3 cellular contexts compared by ENCODE assay signal in genomic region chr2:174049895-174050294, GRCh38.
A peak's percentile ranks its signal among the peaks of the same experiment; 100 is the strongest.
TF ChIP-seq lines count a peak whose summit lies in the region.

No MANE protein-coding gene starts in this region.

TF ChIP-seq in A549, 52 proteins besides CTCF, POLR2A, EP300 and RAD21:
- TF ChIP-seq EHMT2 (IDR thresholded peaks at IDR 0.05; ENCODE audit: low read depth) (no peak), ATOH8 (CRISPR knock-in tag; IDR thresholded peaks at IDR 0.05; ENCODE audit: low read depth) (no peak), FOSL2 (IDR thresholded peaks at IDR 0.05) (no peak), FOSL2 (CRISPR knock-in tag; IDR thresholded peaks at IDR 0.05) (no peak), MYC (IDR thresholded peaks at IDR 0.05; ENCODE audit: borderline replicate concordance, low read length) (no peak), HES2 (IDR thresholded peaks at IDR 0.05) (no peak), SMC3 (IDR thresholded peaks at IDR 0.05) (no peak), FOXS1 (CRISPR knock-in tag; IDR thresholded peaks at IDR 0.05) (no peak)

TF ChIP-seq in HCT116, 20 proteins besides CTCF, POLR2A, EP300 and RAD21:
- TF ChIP-seq YY1 (IDR thresholded peaks at IDR 0.05; ENCODE audit: extremely low read depth, insufficient replicate concordance, low read depth, low read length) (no peak), CEBPB (IDR thresholded peaks at IDR 0.05; ENCODE audit: low read depth) (no peak), SRF (IDR thresholded peaks at IDR 0.05; ENCODE audit: low read depth) (no peak), ZNF274 (IDR thresholded peaks at IDR 0.05; ENCODE audit: low read depth, low read length) (no peak), JUND (IDR thresholded peaks at IDR 0.05) (no peak), ATF3 (IDR thresholded peaks at IDR 0.05) (no peak), FOSL1 (IDR thresholded peaks at IDR 0.05; ENCODE audit: low read depth) (no peak), EGR1 (IDR thresholded peaks at IDR 0.05; ENCODE audit: low read depth) (no peak), ZBTB33 (IDR thresholded peaks at IDR 0.05; ENCODE audit: extremely low read depth, insufficient replicate concordance, low read length) (no peak), EZH2phosphoT487 (IDR thresholded peaks at IDR 0.05; ENCODE audit: borderline replicate concordance) (no peak)

TF ChIP-seq in K562, 482 proteins besides CTCF, POLR2A, EP300 and RAD21:
- TF ChIP-seq TRIM24 (IDR thresholded peaks at IDR 0.05) = peak; percentile 57 to 61; a peak in 2 of 4 replicates
- TF ChIP-seq SRSF3 (IDR thresholded peaks at IDR 0.05; ENCODE audit: insufficient read depth, low read length) = no peak
- peak; percentile 80 for TF ChIP-seq CBFA2T3 (IDR thresholded peaks at IDR 0.05)
- TF ChIP-seq ARID1B (IDR thresholded peaks at IDR 0.05) = 0 out of 2 replicates have a peak, but pooled peaks have one; percentile 7
- 0 out of 2 replicates have a peak, but pooled peaks have one; percentile 8 for TF ChIP-seq STAT5A (IDR thresholded peaks at IDR 0.05; ENCODE audit: borderline replicate concordance, low read length)
- TF ChIP-seq NFE2 (IDR thresholded peaks at IDR 0.05; ENCODE audit: low read depth) = peak; percentile 15; the same call in 1 of the 2 replicates
- no peak for TF ChIP-seq KLF1 (tag; IDR thresholded peaks at IDR 0.05)
- TF ChIP-seq EGR1 (conservative IDR thresholded peaks at IDR 0.05) = 0 out of 2 replicates have a peak, but pooled peaks have one; percentile 19
- peak; percentile 70 for TF ChIP-seq CBFA2T2 (conservative IDR thresholded peaks at IDR 0.05)
- TF ChIP-seq TAL1 (IDR thresholded peaks at IDR 0.05) = peak; percentile 68
- TF ChIP-seq C11orf30 (IDR thresholded peaks at IDR 0.05; ENCODE audit: low read depth) = 0 out of 2 replicates have a peak, but pooled peaks have one; percentile 30
- TF ChIP-seq SMAD1 (IDR thresholded peaks at IDR 0.05; ENCODE audit: low read depth, low read length, partially characterized antibody) = no peak
- TF ChIP-seq PREB (CRISPR knock-in tag; IDR thresholded peaks at IDR 0.05) = no peak
- peak; percentile 36; the same call in 1 of the 2 replicates for TF ChIP-seq DPF2 (IDR thresholded peaks at IDR 0.05)
- peak; percentile 42; the same call in 1 of the 2 replicates for TF ChIP-seq TEAD4 (IDR thresholded peaks at IDR 0.05; ENCODE audit: low read length)
- TF ChIP-seq TEAD4 (CRISPR knock-in tag; IDR thresholded peaks at IDR 0.05; ENCODE audit: borderline replicate concordance) = no peak
- 0 out of 2 replicates have a peak, but pooled peaks have one; percentile 27 for TF ChIP-seq CHAMP1 (IDR thresholded peaks at IDR 0.05)
- 0 out of 2 replicates have a peak, but pooled peaks have one; percentile 32 for TF ChIP-seq ZNF316 (IDR thresholded peaks at IDR 0.05)
- TF ChIP-seq MGA (IDR thresholded peaks at IDR 0.05) = no peak
- TF ChIP-seq MTA2 (IDR thresholded peaks at IDR 0.05; ENCODE audit: low read depth) = 0 out of 2 replicates have a peak, but pooled peaks have one; percentile 11
TF ChIP-seq in K562: peak in this region for 14.
